ENCODE assay signal across 11 cellular contexts in genomic region chr10:43329246-43329885, GRCh38. TPM values are rescaled to one million over a fixed set of nuclear protein-coding genes. Genes with fewer than 3 reads are reported as not detected.
"Had no signal": no experiment of that assay in that cellular context is flagged by ENCODE, and none has a peak within 500 bp of the region (broad histone marks: within the 10 kb centered on the region; RNA-seq: fewer than 3 reads in every experiment).

No MANE protein-coding gene starts in this region.

RNA-seq across cellular contexts. Expression of gene FXYD4, which starts 42.1 kb away (rescaled TPM):
- total RNA-seq: OCI-LY7, PC-3, PC-9, Peyer's patch, Right ventricle myocardium inferior, RPMI7951, SJCRH30, SJSA1, SK-MEL-5, T-cell had no signal
- polyA plus RNA-seq: SK-N-SH had no signal
